Comparison of ENCODE assay signal across 11 cellular contexts in the genomic region with DNA sequence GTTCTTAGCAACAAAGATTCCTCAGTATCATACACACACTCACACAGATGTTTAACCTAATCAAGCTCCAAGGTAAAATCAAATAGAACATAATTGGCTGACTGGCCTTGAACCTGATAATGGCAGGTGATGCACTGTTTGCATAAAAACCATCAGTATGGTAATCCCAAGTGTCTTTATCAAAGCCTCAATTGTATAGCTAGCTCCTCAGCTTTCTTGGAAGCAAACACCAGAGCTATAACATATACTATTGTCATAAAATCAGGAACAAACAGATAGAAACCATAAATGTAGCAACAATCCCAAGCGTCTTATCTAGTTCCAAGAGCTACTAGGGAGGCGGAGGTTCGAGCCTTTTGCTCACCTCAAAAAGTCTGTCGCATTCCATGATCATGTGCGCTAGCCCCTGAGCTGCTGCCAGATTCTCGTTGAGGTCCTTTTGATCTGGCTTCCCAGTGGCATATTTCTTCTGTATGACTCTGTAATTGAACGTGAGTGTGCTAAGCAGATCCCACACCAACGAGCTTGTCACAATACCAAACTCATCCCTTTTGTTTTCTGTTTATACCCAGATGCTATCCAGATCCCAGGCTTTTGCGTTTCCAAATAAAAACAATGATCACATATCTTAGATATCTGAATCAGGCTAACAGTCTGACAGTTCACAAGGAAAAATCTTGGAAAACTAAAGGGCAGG.
DNase-seq lines count a peak whose midpoint lies in the region; ATAC-seq, FAIRE-seq and TF ChIP-seq lines count a peak whose summit lies in the region.
"Had no signal": no experiment of that assay in that cellular context is flagged by ENCODE, and none has a peak within 500 bp of the region (broad histone marks: within the 10 kb centered on the region; RNA-seq: fewer than 3 reads in every experiment).

No MANE protein-coding gene starts in this region.

- peak overlapping the region; percentile 74 to 83 (median 79) for H3K27ac ChIP-seq in sigmoid colon
- H3K27ac ChIP-seq: SJSA1 had no signal

- peak overlapping the region; percentile 85 for H3K27ac Mint-ChIP-seq in dendritic cell treated with granulocyte-macrophage colony-stimulating factor and Interleukin-4, amounts not matched to agents 40 ng/mL and 50 ng/mL, for 4 days

- H3K27me3 Mint-ChIP-seq in dendritic cell treated with granulocyte-macrophage colony-stimulating factor and Interleukin-4, amounts not matched to agents 40 ng/mL and 50 ng/mL, for 4 days = no peaks in the 10 kb centered on the region

- peaks cover 74% of the 10 kb centered on the region for H3K4me1 Mint-ChIP-seq in dendritic cell treated with granulocyte-macrophage colony-stimulating factor and Interleukin-4, amounts not matched to agents 40 ng/mL and 50 ng/mL, for 4 days (ENCODE audit: low read depth)

- WGBS in sigmoid colon, 2 donors = 12 to 64% methylated on average over 9 of the region's 9 CpGs

- TF ChIP-seq CTCF in sigmoid colon (IDR thresholded peaks at IDR 0.05) = no peak
- no peak for TF ChIP-seq CTCF in GM10248 (IDR thresholded peaks at IDR 0.05; ENCODE audit: control extremely low read depth, extremely low read depth, low read depth, missing control alignments)

- no peaks in the 10 kb centered on the region for H3K9me3 Mint-ChIP-seq in dendritic cell treated with granulocyte-macrophage colony-stimulating factor and Interleukin-4, amounts not matched to agents 40 ng/mL and 50 ng/mL, for 4 days

- H3K36me3 ChIP-seq in sigmoid colon = peaks cover 0 to 72% (median 10%) of the 10 kb centered on the region in 4 donors

- H3K36me3 Mint-ChIP-seq in dendritic cell treated with granulocyte-macrophage colony-stimulating factor and Interleukin-4, amounts not matched to agents 40 ng/mL and 50 ng/mL, for 4 days (ENCODE audit: low read depth) = peaks cover 37% of the 10 kb centered on the region

- no peaks in the 10 kb centered on the region for H3K27me3 ChIP-seq in sigmoid colon
- H3K27me3 ChIP-seq: SJSA1 had no signal

- TF ChIP-seq EP300 in sigmoid colon (IDR thresholded peaks at IDR 0.05) = peak in 2 of 4 donors; percentile 6 to 10

- DNase-seq in GM12891 (ENCODE audit: insufficient read length, low spot score) = no peak
- peak; percentile 74 for DNase-seq in sigmoid colon
- no peak for DNase-seq in ecto neural progenitor cell (ENCODE audit: low spot score)
- DNase-seq in OCI-M1 (lab: John Stamatoyannopoulos, UW) = no peak
- no peak for DNase-seq in GM10248 (ENCODE audit: extremely low spot score)
- DNase-seq in amygdala (lab: John Stamatoyannopoulos, UW) = no peak
- DNase-seq: activated T-cell treated with anti-CD3 and anti-CD28 coated beads for 4 hours, GDM1 had no signal

- intact Hi-C loops in dendritic cell treated with granulocyte-macrophage colony-stimulating factor and Interleukin-4, amounts not matched to agents 40 ng/mL and 50 ng/mL, for 4 days (cut with micrococcal nuclease) = loop anchor here (1.0 kb wide), 1 partner anchor 12 kb away; no protein-coding TSS in a partner anchor
- intact Hi-C loops in sigmoid colon (cut with DNase I) = loop anchor here (5.0 to 10.0 kb wide), 2 partner anchors 96 to 283 kb away; no protein-coding TSS in a partner anchor

- H3K4me3 Mint-ChIP-seq in dendritic cell treated with granulocyte-macrophage colony-stimulating factor and Interleukin-4, amounts not matched to agents 40 ng/mL and 50 ng/mL, for 4 days = no peak overlapping the region

- POLR2A ChIA-PET in GM10248 (lab: Yijun Ruan, JAX) = no interaction called here

- ATAC-seq in HG03103 (IDR thresholded peaks at IDR 0.05; ENCODE audit: low read depth, unreplicated experiment) = peak; percentile 19

- H3K4me1 ChIP-seq in sigmoid colon = peaks cover 0 to 93% (median 89%) of the 10 kb centered on the region in 4 donors

- CTCF ChIA-PET in GM10248 (lab: Yijun Ruan, JAX) = interaction anchor here (1.0 to 2.9 kb wide), 9 partner anchors 9 to 431 kb away, joined by 3 to 10 read pairs (median 3); no protein-coding TSS in a partner anchor

- FAIRE-seq in GM12891 (lab: Jason Lieb, UNC) = peak; percentile 72

- H3K9me3 ChIP-seq in sigmoid colon = no peaks in the 10 kb centered on the region
- H3K9me3 ChIP-seq: SJSA1 had no signal

- TF ChIP-seq POLR2A in GM12891 (IDR thresholded peaks at IDR 0.05; ENCODE audit: low read depth, low read length) (no peak), sigmoid colon (IDR thresholded peaks at IDR 0.05) (no peak)

- H3K4me3 ChIP-seq in sigmoid colon = no peak overlapping the region
- H3K4me3 ChIP-seq: SJSA1 had no signal

TF ChIP-seq in GM12891, 5 proteins besides CTCF, POLR2A, EP300 and RAD21:
- TF ChIP-seq POLR2AphosphoS5 (IDR thresholded peaks at IDR 0.05; ENCODE audit: low read depth, low read length) (no peak), POU2F2 (IDR thresholded peaks at IDR 0.05; ENCODE audit: low read depth, low read length) (no peak), PAX5 (IDR thresholded peaks at IDR 0.05; ENCODE audit: insufficient read depth, low read length, severe bottlenecking) (no peak), TAF1 (IDR thresholded peaks at IDR 0.05; ENCODE audit: low read depth, low read length) (no peak), SPI1 (IDR thresholded peaks at IDR 0.05; ENCODE audit: low read depth, low read length) (no peak)
